ENCODE assay signal across 8 cellular contexts in genomic region chr5:172764861-172765765, GRCh38. TPM values are rescaled to one million over a fixed set of nuclear protein-coding genes. Genes with fewer than 3 reads are reported as not detected.
A peak's percentile ranks its signal among the peaks of the same experiment; 100 is the strongest.
DNase-seq lines count a peak whose midpoint lies in the region; ATAC-seq and TF ChIP-seq lines count a peak whose summit lies in the region.

No MANE protein-coding gene starts in this region.

- ATAC-seq in HG02885 (IDR thresholded peaks at IDR 0.05; ENCODE audit: poor library complexity, unreplicated experiment) (peak; percentile 84), left ventricle myocardium superior (peak; percentile 70)

- WGBS in prostate gland = 8% methylated on average over 24 of the region's 24 CpGs
- 7% methylated on average over 24 of the region's 24 CpGs for WGBS in urinary bladder

- peak; percentile 24 for TF ChIP-seq POLR2A in GM15510 (IDR thresholded peaks at IDR 0.05; ENCODE audit: borderline replicate concordance, extremely low read depth, insufficient read length)
- TF ChIP-seq POLR2A in prostate gland (IDR thresholded peaks at IDR 0.05) = peak; percentile 54

- H3K9me3 Mint-ChIP-seq in T-helper 1 cell treated with Interleukin-12 subunit alpha and Interleukin-12 subunit beta and Interleukin-4 antibody, amounts not matched to agents 30 μg/mL and 1 μg/mL, for 36 hours = no peaks in the 10 kb centered on the region

- H3K27ac Mint-ChIP-seq in T-helper 1 cell treated with Interleukin-12 subunit alpha and Interleukin-12 subunit beta and Interleukin-4 antibody, amounts not matched to agents 30 μg/mL and 1 μg/mL, for 36 hours = peak overlapping the region; percentile 93

- H3K36me3 Mint-ChIP-seq in T-helper 1 cell treated with Interleukin-12 subunit alpha and Interleukin-12 subunit beta and Interleukin-4 antibody, amounts not matched to agents 30 μg/mL and 1 μg/mL, for 36 hours (ENCODE audit: low read depth) = peaks cover 20% of the 10 kb centered on the region

- peak in 2 of 4 experiments; percentile 18 to 22 for TF ChIP-seq CTCF in prostate gland (IDR thresholded peaks at IDR 0.05)

- H3K4me1 ChIP-seq in prostate gland (replicated peaks) = no peaks in the 10 kb centered on the region
- H3K4me1 ChIP-seq in urinary bladder (ENCODE audit: insufficient read depth) = no peaks in the 10 kb centered on the region

- peaks cover 21% of the 10 kb centered on the region for H3K4me1 Mint-ChIP-seq in T-helper 1 cell treated with Interleukin-12 subunit alpha and Interleukin-12 subunit beta and Interleukin-4 antibody, amounts not matched to agents 30 μg/mL and 1 μg/mL, for 36 hours (ENCODE audit: low read depth)

- intact Hi-C loops in left ventricle myocardium superior (cut with micrococcal nuclease) = no loop called here
- intact Hi-C loops in prostate gland (cut with DNase I) = loop anchor here (5.0 kb wide), 1 partner anchor 33 kb away; no protein-coding TSS in a partner anchor

- peaks cover 1% of the 10 kb centered on the region for H3K27me3 Mint-ChIP-seq in T-helper 1 cell treated with Interleukin-12 subunit alpha and Interleukin-12 subunit beta and Interleukin-4 antibody, amounts not matched to agents 30 μg/mL and 1 μg/mL, for 36 hours (ENCODE audit: low read depth)

- DNase-seq in NCI-H1694 (lab: John Stamatoyannopoulos, UW) = peak; percentile 92
- peak in 55 of 56 donors; percentile 26 to 96 (median 81) for DNase-seq in amygdala (lab: John Stamatoyannopoulos, UW)
- peak; percentile 94 for DNase-seq in left ventricle myocardium superior
- DNase-seq in prostate gland (ENCODE audit: low spot score) = peak; percentile 98

- H3K9me3 ChIP-seq in prostate gland = no peaks in the 10 kb centered on the region

- peak overlapping the region; percentile 75 for H3K4me3 Mint-ChIP-seq in T-helper 1 cell treated with Interleukin-12 subunit alpha and Interleukin-12 subunit beta and Interleukin-4 antibody, amounts not matched to agents 30 μg/mL and 1 μg/mL, for 36 hours

- H3K4me3 ChIP-seq in prostate gland (peak overlapping the region; percentile 12 to 92), urinary bladder (ENCODE audit: low read depth, low read length) (no peak overlapping the region)

- H3K27ac ChIP-seq in prostate gland (peak overlapping the region; percentile 98 to 100), urinary bladder (ENCODE audit: low read depth) (peak overlapping the region; percentile 83)

- H3K27me3 ChIP-seq in prostate gland (replicated peaks; ENCODE audit: insufficient read depth) = no peaks in the 10 kb centered on the region

- peaks cover 12 to 22% of the 10 kb centered on the region in 2 donors for H3K36me3 ChIP-seq in prostate gland
- H3K36me3 ChIP-seq in urinary bladder (ENCODE audit: insufficient read depth) = peaks cover 3% of the 10 kb centered on the region

RNA-seq across cellular contexts. Expression of gene DUSP1, which starts 5.9 kb away (rescaled TPM):
- total RNA-seq in left ventricle myocardium superior = 98.9 TPM
- 100 to 1,000 TPM; 559 to 659 TPM for total RNA-seq in prostate gland
- total RNA-seq in urinary bladder = 76.4 TPM
- polyA plus RNA-seq in urinary bladder = 822 TPM
